Comparison of ENCODE assay signal across 8 cellular contexts in genomic region chr1:234477373-234478151, GRCh38. TPM values are rescaled to one million over a fixed set of nuclear protein-coding genes. Genes with fewer than 3 reads are reported as not detected.
DNase-seq lines count a peak whose midpoint lies in the region; ATAC-seq and TF ChIP-seq lines count a peak whose summit lies in the region.

No MANE protein-coding gene starts in this region.

- ATAC-seq in SK-N-SH treated with all-trans-retinoic acid at 6 μM for 48 hours = no peak; the same call in 1 of the 3 replicates

- POLR2A ChIA-PET in SK-N-SH (lab: Yijun Ruan, JAX) = interaction anchor here (0.7 to 2.2 kb wide), 8 partner anchors 11 to 431 kb away, joined by 3 to 9 read pairs (median 4); partner anchors contain the start of gene COA6

- no peaks in the 10 kb centered on the region for H3K9me3 Mint-ChIP-seq in activated T-helper 2 cell treated with anti-CD3 and anti-CD28 coated beads, Interferon-gamma antibody, Interleukin-2, Interleukin-4, amounts not matched to agents 10 μg/mL and 5 μg/mL and 100 μg/mL, durations not matched to agents 14 hours and 24 hours and 36 hours

- TF ChIP-seq RAD21 in SK-N-SH (IDR thresholded peaks at IDR 0.05; ENCODE audit: low read length) = no peak

- no peaks in the 10 kb centered on the region for H3K36me3 ChIP-seq in SK-N-SH (replicated peaks in 1 of 2; ENCODE audit: control insufficient read depth in 1 of 2, insufficient read depth in 2 of 2, low read length in 1 of 2)
- no peaks in the 10 kb centered on the region for H3K36me3 ChIP-seq in kidney epithelial cell (ENCODE audit: control insufficient read depth, insufficient read depth, low read length)

- H3K36me3 Mint-ChIP-seq in activated T-helper 2 cell treated with anti-CD3 and anti-CD28 coated beads, Interferon-gamma antibody, Interleukin-2, Interleukin-4, amounts not matched to agents 10 μg/mL and 5 μg/mL and 100 μg/mL, durations not matched to agents 14 hours and 24 hours and 36 hours (ENCODE audit: low read depth) = peaks cover 14% of the 10 kb centered on the region

- intact Hi-C loops in activated T-helper 2 cell treated with anti-CD3 and anti-CD28 coated beads, Interferon-gamma antibody, Interleukin-2, Interleukin-4, amounts not matched to agents 10 μg/mL and 5 μg/mL and 100 μg/mL, durations not matched to agents 14 hours and 24 hours and 36 hours (cut with micrococcal nuclease) = loop anchor here (5.0 to 10.0 kb wide), 3 partner anchors 70 to 847 kb away; partner anchors contain the start of genes ARID4B and GGPS1

- H3K27ac Mint-ChIP-seq in activated T-helper 2 cell treated with anti-CD3 and anti-CD28 coated beads, Interferon-gamma antibody, Interleukin-2, Interleukin-4, amounts not matched to agents 10 μg/mL and 5 μg/mL and 100 μg/mL, durations not matched to agents 14 hours and 24 hours and 36 hours = peak overlapping the region; percentile 54

- H3K27ac ChIP-seq in SK-N-SH (ENCODE audit: low read depth in 2 of 2, low read length in 1 of 2) (peak overlapping the region; percentile 21 to 91; a peak in 3 of 4 replicates), substantia nigra (ENCODE audit: low read depth, low read length, poor library complexity, severe bottlenecking) (peak overlapping the region; percentile 64)

- TF ChIP-seq CTCF in SK-N-SH (IDR thresholded peaks at IDR 0.05) (no peak), kidney epithelial cell (IDR thresholded peaks at IDR 0.05; ENCODE audit: insufficient read depth, low read length, poor library complexity, severe bottlenecking) (no peak)

- peaks cover 14 to 19% of the 10 kb centered on the region in 2 experiments; a peak in 3 of 4 replicates for H3K4me1 ChIP-seq in SK-N-SH (ENCODE audit: control insufficient read depth in 1 of 2, insufficient read depth in 2 of 2, low read depth in 1 of 2, low read length in 1 of 2)

- no peaks in the 10 kb centered on the region for H3F3A ChIP-seq in SK-N-SH (replicated peaks; ENCODE audit: insufficient read depth)

- TF ChIP-seq EP300 in SK-N-SH (IDR thresholded peaks at IDR 0.05; ENCODE audit: borderline replicate concordance in 1 of 2, low read depth in 1 of 2, low read length in 1 of 2) = no peak

- H4K20me1 ChIP-seq in SK-N-SH (ENCODE audit: insufficient read depth) = no peaks in the 10 kb centered on the region

- no peaks in the 10 kb centered on the region for H3K27me3 ChIP-seq in SK-N-SH (ENCODE audit: insufficient read depth)
- no peaks in the 10 kb centered on the region for H3K27me3 ChIP-seq in kidney epithelial cell (ENCODE audit: control insufficient read depth, insufficient read depth, low read length)

- H3K4me3 ChIP-seq in SK-N-SH (ENCODE audit: low read depth in 2 of 2, low read length in 1 of 2) (peak overlapping the region; percentile 73 to 78), kidney epithelial cell (ENCODE audit: low read depth, low read length) (peak overlapping the region; percentile 61)

- H3K4me2 ChIP-seq in SK-N-SH = peak overlapping the region; percentile 85

- WGBS in SK-N-SH (ENCODE audit: low lambda C conversion rate) = 29% methylated on average over 12 of the region's 15 CpGs

- CTCF ChIA-PET in SK-N-SH (lab: Yijun Ruan, JAX) = interaction anchor here (0.5 to 2.6 kb wide), 11 partner anchors 10 to 998 kb away, joined by 3 to 21 read pairs (median 3); no protein-coding TSS in a partner anchor

- H3K4me1 Mint-ChIP-seq in activated T-helper 2 cell treated with anti-CD3 and anti-CD28 coated beads, Interferon-gamma antibody, Interleukin-2, Interleukin-4, amounts not matched to agents 10 μg/mL and 5 μg/mL and 100 μg/mL, durations not matched to agents 14 hours and 24 hours and 36 hours (ENCODE audit: low read depth) = peaks cover 57% of the 10 kb centered on the region

- H3K9me3 ChIP-seq in SK-N-SH = no peaks in the 10 kb centered on the region

- DNase-seq in SK-N-SH = peak; percentile 25
- DNase-seq in activated T-helper 2 cell treated with anti-CD3 and anti-CD28 coated beads, Interferon-gamma antibody, Interleukin-2, Interleukin-4, amounts not matched to agents 10 μg/mL and 5 μg/mL and 100 μg/mL, durations not matched to agents 14 hours and 24 hours and 36 hours (ENCODE audit: low spot score) = no peak
- no peak for DNase-seq in kidney epithelial cell (ENCODE audit: low read depth)
- no peak for DNase-seq in substantia nigra (lab: John Stamatoyannopoulos, UW)
- DNase-seq in NOMO-1 treated with dmso at 0.1 percent for 144 hours (lab: John Stamatoyannopoulos, UW; ENCODE audit: unreplicated experiment) = no peak
- DNase-seq in NCI-H2107 treated with DMSO at 0.1 percent for 48 hours (lab: John Stamatoyannopoulos, UW; ENCODE audit: unreplicated experiment) = no peak
- DNase-seq in AG08395 (ENCODE audit: low spot score) = no peak

- H3K27me3 Mint-ChIP-seq in activated T-helper 2 cell treated with anti-CD3 and anti-CD28 coated beads, Interferon-gamma antibody, Interleukin-2, Interleukin-4, amounts not matched to agents 10 μg/mL and 5 μg/mL and 100 μg/mL, durations not matched to agents 14 hours and 24 hours and 36 hours (ENCODE audit: low read depth) = peaks cover 8% of the 10 kb centered on the region

- H2AFZ ChIP-seq in SK-N-SH (ENCODE audit: low read depth) = peak overlapping the region; percentile 76

- H3K9me2 ChIP-seq in SK-N-SH = no peaks in the 10 kb centered on the region

- H3K79me2 ChIP-seq in SK-N-SH (ENCODE audit: insufficient read depth) = peaks cover 27% of the 10 kb centered on the region

- H3K9ac ChIP-seq in SK-N-SH = peak overlapping the region; percentile 53; the same call in 1 of the 2 replicates

- peak overlapping the region; percentile 81 for H3K4me3 Mint-ChIP-seq in activated T-helper 2 cell treated with anti-CD3 and anti-CD28 coated beads, Interferon-gamma antibody, Interleukin-2, Interleukin-4, amounts not matched to agents 10 μg/mL and 5 μg/mL and 100 μg/mL, durations not matched to agents 14 hours and 24 hours and 36 hours (ENCODE audit: low read depth)

TF ChIP-seq in SK-N-SH, 30 proteins besides CTCF, POLR2A, EP300 and RAD21:
- TF ChIP-seq, protein P1, sequence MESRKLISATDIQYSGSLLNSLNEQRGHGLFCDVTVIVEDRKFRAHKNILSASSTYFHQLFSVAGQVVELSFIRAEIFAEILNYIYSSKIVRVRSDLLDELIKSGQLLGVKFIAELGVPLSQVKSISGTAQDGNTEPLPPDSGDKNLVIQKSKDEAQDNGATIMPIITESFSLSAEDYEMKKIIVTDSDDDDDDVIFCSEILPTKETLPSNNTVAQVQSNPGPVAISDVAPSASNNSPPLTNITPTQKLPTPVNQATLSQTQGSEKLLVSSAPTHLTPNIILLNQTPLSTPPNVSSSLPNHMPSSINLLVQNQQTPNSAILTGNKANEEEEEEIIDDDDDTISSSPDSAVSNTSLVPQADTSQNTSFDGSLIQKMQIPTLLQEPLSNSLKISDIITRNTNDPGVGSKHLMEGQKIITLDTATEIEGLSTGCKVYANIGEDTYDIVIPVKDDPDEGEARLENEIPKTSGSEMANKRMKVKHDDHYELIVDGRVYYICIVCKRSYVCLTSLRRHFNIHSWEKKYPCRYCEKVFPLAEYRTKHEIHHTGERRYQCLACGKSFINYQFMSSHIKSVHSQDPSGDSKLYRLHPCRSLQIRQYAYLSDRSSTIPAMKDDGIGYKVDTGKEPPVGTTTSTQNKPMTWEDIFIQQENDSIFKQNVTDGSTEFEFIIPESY (IDR thresholded peaks at IDR 0.05; ENCODE audit: borderline replicate concordance, low read depth) = no peak
- no peak for TF ChIP-seq FOXJ3 (CRISPR knock-in tag; IDR thresholded peaks at IDR 0.05)
- TF ChIP-seq ELF1 (IDR thresholded peaks at IDR 0.05) = no peak
- TF ChIP-seq RFX5 (IDR thresholded peaks at IDR 0.05; ENCODE audit: low read length) = no peak
- no peak for TF ChIP-seq USF2 (IDR thresholded peaks at IDR 0.05; ENCODE audit: borderline replicate concordance, low read depth, low read length)
TF ChIP-seq in SK-N-SH: peak in this region for 0.

TF ChIP-seq in SK-N-SH treated with all-trans-retinoic acid at 6 μM for 48 hours, 23 proteins besides CTCF, POLR2A, EP300 and RAD21 (continues in another document):
- TF ChIP-seq ZNF8 (CRISPR knock-in tag; IDR thresholded peaks at IDR 0.05) (no peak), SNAI2 (CRISPR knock-in tag; IDR thresholded peaks at IDR 0.05) (no peak), BACH2 (CRISPR knock-in tag; IDR thresholded peaks at IDR 0.05; ENCODE audit: borderline replicate concordance) (no peak), CSDC2 (CRISPR knock-in tag; IDR thresholded peaks at IDR 0.05) (no peak), PATZ1 (CRISPR knock-in tag; IDR thresholded peaks at IDR 0.05; ENCODE audit: borderline replicate concordance) (no peak)

RNA-seq across cellular contexts. Expression of gene TARBP1, which starts 1.4 kb away (rescaled TPM):
- polyA plus RNA-seq in SK-N-SH (2012; rRNA removed) = 33.0 and 46.1 TPM in 2 replicates
- polyA plus RNA-seq in SK-N-SH (2012; cell fraction: cytosol; rRNA removed) = 18.7 and 21.0 TPM in 2 replicates
- 146 and 210 TPM in 2 replicates for polyA plus RNA-seq in SK-N-SH (2012; cell fraction: nucleus; rRNA removed)
- 79.7 and 87.5 TPM in 2 replicates for total RNA-seq in activated T-helper 2 cell treated with anti-CD3 and anti-CD28 coated beads, Interferon-gamma antibody, Interleukin-2, Interleukin-4, amounts not matched to agents 10 μg/mL and 5 μg/mL and 100 μg/mL, durations not matched to agents 14 hours and 24 hours and 36 hours
- total RNA-seq in kidney epithelial cell = 17.3 and 22.1 TPM in 2 replicates
